ENCODE assay signal across 31 cellular contexts in genomic region chr22:44706488-44706887, GRCh38. TPM values are rescaled to one million over a fixed set of nuclear protein-coding genes. Genes with fewer than 3 reads are reported as not detected.
"Had no signal": no experiment of that assay in that cellular context is flagged by ENCODE, and none has a peak within 500 bp of the region (broad histone marks: within the 10 kb centered on the region; RNA-seq: fewer than 3 reads in every experiment).

No MANE protein-coding gene starts in this region.

- H3K36me3 Mint-ChIP-seq: activated CD4-positive, alpha-beta memory T cell treated with anti-CD3 and anti-CD28 coated beads for 36 hours; activated naive CD4-positive, alpha-beta T cell treated with anti-CD3 and anti-CD28 coated beads, Interleukin-2, amount 50 U/mL, for 72 hours had no signal

- H3K9me3 Mint-ChIP-seq: activated CD4-positive, alpha-beta memory T cell treated with anti-CD3 and anti-CD28 coated beads for 36 hours; activated CD4-positive, alpha-beta T cell treated with anti-CD3 and anti-CD28 coated beads, Interleukin-2, amount 10 ng/mL, durations not matched to agents 24 days and 14 days; activated naive CD4-positive, alpha-beta T cell treated with anti-CD3 and anti-CD28 coated beads, Interleukin-2, amount 10 ng/mL, durations not matched to agents 7 days and 5 days; activated naive CD4-positive, alpha-beta T cell treated with anti-CD3 and anti-CD28 coated beads, Interleukin-2, amount 50 U/mL, for 72 hours; activated naive CD8-positive, alpha-beta T cell treated with anti-CD3 and anti-CD28 coated beads, Interleukin-2, amount 10 ng/mL, durations not matched to agents 7 days and 5 days; activated T-helper 1 cell treated with anti-CD3 and anti-CD28 coated beads, Interleukin-12 subunit alpha, Interleukin-12 subunit beta, Interleukin-2, Interleukin-4 antibody, amounts not matched to agents 30 ng/mL and 10 ng/mL and 1 ng/mL, durations not matched to agents 14 hours and 24 hours and 36 hours; central memory CD8-positive, alpha-beta T cell; dendritic cell treated with granulocyte-macrophage colony-stimulating factor and Interleukin-4, amounts not matched to agents 40 ng/mL and 50 ng/mL, for 4 days had no signal

- ATAC-seq: activated CD4-positive, alpha-beta T cell treated with anti-CD3 and anti-CD28 coated beads for 36 hours; activated CD8-positive, alpha-beta memory T cell treated with anti-CD3 and anti-CD28 coated beads, Interleukin-2, amount 10 ng/mL, durations not matched to agents 7 days and 5 days; activated CD8-positive, alpha-beta T cell treated with anti-CD3 and anti-CD28 coated beads, Interleukin-2, amount 10 ng/mL, durations not matched to agents 7 days and 5 days; activated naive CD4-positive, alpha-beta T cell treated with anti-CD3 and anti-CD28 coated beads, Interleukin-2, amount 50 U/mL, for 72 hours had no signal

- H3K27me3 Mint-ChIP-seq: activated CD4-positive, alpha-beta memory T cell treated with anti-CD3 and anti-CD28 coated beads for 36 hours; activated CD4-positive, alpha-beta T cell treated with anti-CD3 and anti-CD28 coated beads for 36 hours; activated CD8-positive, alpha-beta memory T cell treated with anti-CD3 and anti-CD28 coated beads, Interleukin-2, amount 10 ng/mL, durations not matched to agents 7 days and 5 days; activated naive CD8-positive, alpha-beta T cell treated with anti-CD3 and anti-CD28 coated beads, Interleukin-2, amount 10 ng/mL, durations not matched to agents 7 days and 5 days; central memory CD8-positive, alpha-beta T cell had no signal

- H3K9me3 ChIP-seq: ascending aorta, esophagus squamous epithelium had no signal

- H3K27ac Mint-ChIP-seq: activated CD4-positive, alpha-beta memory T cell treated with anti-CD3 and anti-CD28 coated beads for 36 hours; activated CD4-positive, alpha-beta T cell treated with anti-CD3 and anti-CD28 coated beads for 36 hours; activated CD4-positive, alpha-beta T cell treated with anti-CD3 and anti-CD28 coated beads, Interleukin-2, amount 10 ng/mL, durations not matched to agents 24 days and 14 days; activated CD8-positive, alpha-beta memory T cell treated with anti-CD3 and anti-CD28 coated beads, Interleukin-2, amount 10 ng/mL, durations not matched to agents 7 days and 5 days; activated CD8-positive, alpha-beta T cell treated with anti-CD3 and anti-CD28 coated beads, Interleukin-2, amount 10 ng/mL, durations not matched to agents 7 days and 5 days; activated naive CD4-positive, alpha-beta T cell treated with anti-CD3 and anti-CD28 coated beads, Interleukin-2, amount 10 ng/mL, durations not matched to agents 7 days and 5 days; activated naive CD4-positive, alpha-beta T cell treated with anti-CD3 and anti-CD28 coated beads, Interleukin-2, amount 50 U/mL, for 72 hours; activated naive CD8-positive, alpha-beta T cell treated with anti-CD3 and anti-CD28 coated beads, Interleukin-2, amount 10 ng/mL, durations not matched to agents 7 days and 5 days; activated T-helper 1 cell treated with anti-CD3 and anti-CD28 coated beads, Interleukin-12 subunit alpha, Interleukin-12 subunit beta, Interleukin-2, Interleukin-4 antibody, amounts not matched to agents 30 ng/mL and 10 ng/mL and 1 ng/mL, durations not matched to agents 14 hours and 24 hours and 36 hours; dendritic cell treated with granulocyte-macrophage colony-stimulating factor and Interleukin-4, amounts not matched to agents 40 ng/mL and 50 ng/mL, for 4 days had no signal

- FAIRE-seq: bronchial epithelial cell, endometrium, endothelial cell of umbilical vein had no signal

- DNase-seq: activated CD4-positive, alpha-beta memory T cell treated with anti-CD3 and anti-CD28 coated beads for 36 hours; activated CD4-positive, alpha-beta T cell treated with anti-CD3 and anti-CD28 coated beads for 36 hours; activated CD4-positive, alpha-beta T cell treated with anti-CD3 and anti-CD28 coated beads, Interleukin-2, amount 10 ng/mL, durations not matched to agents 24 days and 14 days; activated CD4-positive, CD25-positive, alpha-beta regulatory T cell; activated CD4-positive, CD25-positive, alpha-beta regulatory T cell treated with anti-CD3 and anti-CD28 coated beads, Interleukin-2, amount 50 U/mL, for 72 hours; activated CD8-positive, alpha-beta memory T cell treated with anti-CD3 and anti-CD28 coated beads, Interleukin-2, amount 10 ng/mL, durations not matched to agents 7 days and 5 days; activated CD8-positive, alpha-beta memory T cell treated with anti-CD3 and anti-CD28 coated beads, Interleukin-2, amount 50 U/mL, for 4 hours; activated CD8-positive, alpha-beta T cell treated with anti-CD3 and anti-CD28 coated beads, Interleukin-2, amount 10 ng/mL, durations not matched to agents 7 days and 5 days; activated gamma-delta T cell; activated naive CD4-positive, alpha-beta T cell; activated naive CD4-positive, alpha-beta T cell treated with anti-CD3 and anti-CD28 coated beads, Interleukin-2, amount 10 ng/mL, durations not matched to agents 7 days and 5 days; activated naive CD8-positive, alpha-beta T cell treated with anti-CD3 and anti-CD28 coated beads, Interleukin-2, amount 10 ng/mL, durations not matched to agents 7 days and 5 days; activated T-cell treated with anti-CD3 and anti-CD28 coated beads, Interleukin-2, amount 50 U/mL, for 1 hour; activated T-cell treated with anti-CD3 and anti-CD28 coated beads, Interleukin-2, amount 50 U/mL, for 48 hours; brain microvascular endothelial cell; dorsolateral prefrontal cortex; effector memory CD4-positive, alpha-beta T cell; esophagus squamous epithelium; foreskin melanocyte; head of caudate nucleus; T-helper 2 cell had no signal

- H3K36me3 ChIP-seq: ascending aorta, brain microvascular endothelial cell had no signal

- H3K4me3 ChIP-seq: ascending aorta, coronary artery, dorsolateral prefrontal cortex, esophagus squamous epithelium had no signal

- H3K27me3 ChIP-seq: brain microvascular endothelial cell had no signal

- H3K27ac ChIP-seq: ascending aorta, brain microvascular endothelial cell, coronary artery, dorsolateral prefrontal cortex, epithelial cell of prostate, esophagus squamous epithelium had no signal

- H3K4me3 Mint-ChIP-seq: activated CD4-positive, alpha-beta memory T cell treated with anti-CD3 and anti-CD28 coated beads for 36 hours; activated CD4-positive, alpha-beta T cell treated with anti-CD3 and anti-CD28 coated beads for 36 hours; activated CD4-positive, alpha-beta T cell treated with anti-CD3 and anti-CD28 coated beads, Interleukin-2, amount 10 ng/mL, durations not matched to agents 24 days and 14 days; activated CD8-positive, alpha-beta memory T cell treated with anti-CD3 and anti-CD28 coated beads, Interleukin-2, amount 10 ng/mL, durations not matched to agents 7 days and 5 days; activated CD8-positive, alpha-beta T cell treated with anti-CD3 and anti-CD28 coated beads, Interleukin-2, amount 10 ng/mL, durations not matched to agents 7 days and 5 days; activated naive CD4-positive, alpha-beta T cell treated with anti-CD3 and anti-CD28 coated beads, Interleukin-2, amount 10 ng/mL, durations not matched to agents 7 days and 5 days; activated naive CD8-positive, alpha-beta T cell treated with anti-CD3 and anti-CD28 coated beads, Interleukin-2, amount 10 ng/mL, durations not matched to agents 7 days and 5 days; activated T-helper 1 cell treated with anti-CD3 and anti-CD28 coated beads, Interleukin-12 subunit alpha, Interleukin-12 subunit beta, Interleukin-2, Interleukin-4 antibody, amounts not matched to agents 30 ng/mL and 10 ng/mL and 1 ng/mL, durations not matched to agents 14 hours and 24 hours and 36 hours; dendritic cell treated with granulocyte-macrophage colony-stimulating factor and Interleukin-4, amounts not matched to agents 40 ng/mL and 50 ng/mL, for 4 days had no signal

RNA-seq across cellular contexts. Expression of gene ARHGAP8, which starts 45.9 kb away (rescaled TPM):
- total RNA-seq: ascending aorta, endothelial cell of umbilical vein had no signal
- polyA plus RNA-seq: endothelial cell of umbilical vein had no signal
